In the genomic region with DNA sequence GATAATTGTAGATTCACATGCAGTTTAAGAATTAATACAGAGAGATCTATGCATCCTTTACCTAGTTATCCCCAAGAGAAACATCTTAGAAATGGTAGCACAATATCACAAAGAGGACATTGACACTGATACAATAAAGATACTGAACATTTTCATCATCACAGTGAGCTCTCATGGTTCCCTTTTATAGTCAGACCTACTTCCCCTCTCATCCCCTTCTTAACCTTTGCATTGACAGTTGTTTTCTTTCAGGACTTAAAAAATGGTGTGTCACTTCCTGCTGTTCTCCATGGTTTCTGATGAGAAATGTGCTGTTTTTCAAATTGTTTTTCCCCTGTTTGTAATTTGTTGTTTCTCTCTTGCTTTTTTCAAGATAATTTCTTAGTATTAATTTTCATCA, we compare ENCODE assay signal across 16 cellular contexts.
A peak's percentile ranks its signal among the peaks of the same experiment; 100 is the strongest.
DNase-seq lines count a peak whose midpoint lies in the region; ATAC-seq and TF ChIP-seq lines count a peak whose summit lies in the region.
"Had no signal": no experiment of that assay in that cellular context is flagged by ENCODE, and none has a peak within 500 bp of the region (broad histone marks: within the 10 kb centered on the region; RNA-seq: fewer than 3 reads in every experiment).

No MANE protein-coding gene starts in this region.

- H3K4me3 ChIP-seq in fibroblast of mammary gland (ENCODE audit: control insufficient read depth, low read depth, low read length) (no peak overlapping the region), Caco-2 (ENCODE audit: low read depth, low read length) (no peak overlapping the region), adrenal gland (no peak overlapping the region)
- H3K4me3 ChIP-seq: hepatocyte, right atrium auricular region had no signal

- no peaks in the 10 kb centered on the region for H3K9me3 ChIP-seq in CD4-positive, alpha-beta T cell (ENCODE audit: control insufficient read depth, low read length)
- H3K9me3 ChIP-seq in KOPT-K1 (ENCODE audit: insufficient read depth, low read length, poor library complexity, severe bottlenecking) (peaks cover 11% of the 10 kb centered on the region), Caco-2 (no peaks in the 10 kb centered on the region; the same call in 1 of the 2 replicates), adrenal gland (replicated peaks in 1 of 3) (no peaks in the 10 kb centered on the region)
- H3K9me3 ChIP-seq: right atrium auricular region had no signal

- H3K9me3 Mint-ChIP-seq in CD4-positive, alpha-beta T cell: no peaks in the 10 kb centered on the region
- H3K9me3 Mint-ChIP-seq in Caco-2 (ENCODE audit: unreplicated experiment): peaks cover 22% of the 10 kb centered on the region
- H3K9me3 Mint-ChIP-seq: H9 had no signal

- TF ChIP-seq POLR2A in adrenal gland (IDR thresholded peaks at IDR 0.05): no peak

- H3K27ac ChIP-seq in CD4-positive, alpha-beta T cell (ENCODE audit: low read depth, low read length): no peak overlapping the region
- peak overlapping the region; percentile 4 for H3K27ac ChIP-seq in KOPT-K1 (ENCODE audit: low read depth, low read length, poor library complexity, severe bottlenecking)
- no peak overlapping the region for H3K27ac ChIP-seq in adrenal gland
- H3K27ac ChIP-seq: hepatocyte, right atrium auricular region, RWPE1 had no signal

- H3K27ac Mint-ChIP-seq in CD4-positive, alpha-beta T cell: no peak overlapping the region
- H3K27ac Mint-ChIP-seq in Caco-2 (ENCODE audit: unreplicated experiment): no peak overlapping the region
- H3K27ac Mint-ChIP-seq: H9, mesothelial cell of epicardium had no signal

- intact Hi-C loops in CD4-positive, alpha-beta T cell (cut with DNase I, micrococcal nuclease): no loop called here
- intact Hi-C loops in Caco-2 (cut with micrococcal nuclease; ENCODE audit: unreplicated experiment): no loop called here
- intact Hi-C loops in adrenal gland (cut with DNase I): no loop called here

- CTCF ChIA-PET in CD4-positive, alpha-beta T cell (lab: Charles Lee): interaction anchor here (1.0 kb wide), 1 partner anchor 19 kb away, joined by 3 read pairs; no protein-coding TSS in a partner anchor
- CTCF ChIA-PET in Caco-2 (lab: Charles Lee): no interaction called here

- H3K4me3 Mint-ChIP-seq in CD4-positive, alpha-beta T cell: no peak overlapping the region
- H3K4me3 Mint-ChIP-seq in Caco-2 (ENCODE audit: unreplicated experiment): no peak overlapping the region
- H3K4me3 Mint-ChIP-seq: H9, mesothelial cell of epicardium had no signal

- no peaks in the 10 kb centered on the region for H3K27me3 Mint-ChIP-seq in CD4-positive, alpha-beta T cell
- no peaks in the 10 kb centered on the region for H3K27me3 Mint-ChIP-seq in Caco-2 (ENCODE audit: insufficient read depth, unreplicated experiment)

- peaks cover 10% of the 10 kb centered on the region for H3K4me1 Mint-ChIP-seq in CD4-positive, alpha-beta T cell (ENCODE audit: low read depth)
- H3K4me1 Mint-ChIP-seq in Caco-2 (ENCODE audit: low read depth, unreplicated experiment): peaks cover 6% of the 10 kb centered on the region
- H3K4me1 Mint-ChIP-seq: mesothelial cell of epicardium had no signal

- no peaks in the 10 kb centered on the region for H3K27me3 ChIP-seq in CD4-positive, alpha-beta T cell (ENCODE audit: control insufficient read depth, insufficient read depth, low read length)
- H3K27me3 ChIP-seq in Caco-2 (replicated peaks; ENCODE audit: control insufficient read depth, insufficient read depth, low read length): no peaks in the 10 kb centered on the region
- H3K27me3 ChIP-seq in adrenal gland: no peaks in the 10 kb centered on the region
- H3K27me3 ChIP-seq: hepatocyte, right atrium auricular region had no signal

- BruUV-seq in Caco-2 (replicated peaks; lab: Mats Ljungman, UMichigan): no TSS peak

- ATAC-seq in CD4-positive, alpha-beta T cell (ENCODE audit: poor library complexity): peak; percentile 43
- ATAC-seq in HG03159 (IDR thresholded peaks at IDR 0.05; ENCODE audit: unreplicated experiment): no peak

- POLR2A ChIA-PET in CD4-positive, alpha-beta T cell (lab: Charles Lee): no interaction called here
- POLR2A ChIA-PET in Caco-2 (lab: Charles Lee): no interaction called here

- H3K4me1 ChIP-seq in Caco-2 (no peaks in the 10 kb centered on the region), adrenal gland (replicated peaks in 1 of 2) (no peaks in the 10 kb centered on the region)

- no peaks in the 10 kb centered on the region for H3K36me3 Mint-ChIP-seq in CD4-positive, alpha-beta T cell (ENCODE audit: low read depth)
- H3K36me3 Mint-ChIP-seq in Caco-2 (ENCODE audit: insufficient read depth, unreplicated experiment): no peaks in the 10 kb centered on the region
- H3K36me3 Mint-ChIP-seq: mesothelial cell of epicardium had no signal

- no peak for DNase-seq in CD4-positive, alpha-beta T cell
- DNase-seq in SIG-M5 (lab: John Stamatoyannopoulos, UW): peak; percentile 51
- DNase-seq in fibroblast of mammary gland (ENCODE audit: low read depth): peak; percentile 0
- DNase-seq in Caco-2: no peak
- DNase-seq in adrenal gland: no peak
- DNase-seq: activated T-cell treated with anti-CD3 and anti-CD28 coated beads for 4 hours, caudate nucleus, H9, NCI-H1105, NCI-H2171 had no signal

- no peak for TF ChIP-seq CTCF in CD4-positive, alpha-beta T cell (IDR thresholded peaks at IDR 0.05)
- TF ChIP-seq CTCF in fibroblast of mammary gland (conservative IDR thresholded peaks at IDR 0.05; ENCODE audit: control insufficient read depth, insufficient read depth, low read depth, low read length) (no peak), Caco-2 (IDR thresholded peaks at IDR 0.05; ENCODE audit: insufficient read depth in 1 of 2, low read depth in 1 of 2, low read length in 1 of 2, severe bottlenecking in 1 of 2, unreplicated experiment in 1 of 2) (no peak), adrenal gland (IDR thresholded peaks at IDR 0.05) (no peak)

- H3K36me3 ChIP-seq in KOPT-K1 (ENCODE audit: insufficient read depth, low read length) (no peaks in the 10 kb centered on the region), Caco-2 (ENCODE audit: control insufficient read depth, insufficient read depth, low read length) (no peaks in the 10 kb centered on the region), adrenal gland (replicated peaks in 1 of 2) (no peaks in the 10 kb centered on the region)
- H3K36me3 ChIP-seq: right atrium auricular region had no signal

Comparison
In these comparisons a context has a peak if more than half of its experiments do, and no peak if none do; other contexts are left out.
1. DNase-seq: peak in SIG-M5 (single experiment) and fibroblast of mammary gland (single experiment); none in CD4-positive, alpha-beta T cell (0 of 10), Caco-2 (0 of 2) and adrenal gland (0 of 7).